ENCODE assay signal across 28 cellular contexts in the genomic region with DNA sequence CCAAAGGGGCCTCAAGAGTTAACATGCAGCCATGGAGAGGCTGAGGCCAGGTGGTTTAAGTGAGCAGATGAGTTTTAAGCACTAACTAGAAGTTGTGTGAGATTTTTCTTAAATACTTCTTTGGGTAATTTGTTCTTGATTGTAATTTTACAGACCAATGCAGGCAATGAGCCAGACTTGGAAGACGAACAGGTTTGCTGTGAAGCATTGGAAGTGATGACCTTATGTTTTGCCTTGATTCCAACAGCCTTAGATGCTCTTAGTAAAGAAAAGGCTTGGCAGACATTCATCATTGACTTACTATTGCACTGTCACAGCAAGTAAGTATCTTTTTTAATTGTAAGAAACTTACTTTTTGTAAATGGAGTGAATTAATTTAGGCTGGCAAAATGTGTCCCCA.
"Had no signal": no experiment of that assay in that cellular context is flagged by ENCODE, and none has a peak within 500 bp of the region (broad histone marks: within the 10 kb centered on the region; RNA-seq: fewer than 3 reads in every experiment).

No MANE protein-coding gene starts in this region.

- DNase-seq: activated B cell treated with CpG ODN at 0.5 μM for 24 hours; activated CD4-positive, alpha-beta memory T cell treated with anti-CD3 and anti-CD28 coated beads for 36 hours; activated CD4-positive, alpha-beta T cell treated with anti-CD3 and anti-CD28 coated beads for 4 hours; activated CD4-positive, alpha-beta T cell treated with anti-CD3 and anti-CD28 coated beads, Interleukin-2, amount 10 ng/mL, durations not matched to agents 24 days and 14 days; activated CD4-positive, alpha-beta T cell treated with anti-CD3 and anti-CD28 coated beads, Interleukin-2, amount 50 U/mL, for 1 hour; activated CD4-positive, alpha-beta T cell treated with anti-CD3 and anti-CD28 coated beads, Interleukin-2, amount 50 U/mL, for 4 hours; activated CD4-positive, CD25-positive, alpha-beta regulatory T cell treated with anti-CD3 and anti-CD28 coated beads, Interleukin-2, amount 50 U/mL, for 72 hours; activated CD8-positive, alpha-beta memory T cell treated with anti-CD3 and anti-CD28 coated beads, Interleukin-2, amount 50 U/mL, for 4 hours; activated CD8-positive, alpha-beta T cell treated with anti-CD3 and anti-CD28 coated beads for 36 hours; activated effector memory CD4-positive, alpha-beta T cell treated with anti-CD3 and anti-CD28 coated beads, Interleukin-2, amount 50 U/mL, for 16 hours; activated gamma-delta T cell treated with Interleukin-2 at 50 U/mL for 16 hours; activated naive CD4-positive, alpha-beta T cell; activated naive CD4-positive, alpha-beta T cell treated with anti-CD3 and anti-CD28 coated beads for 36 hours; activated naive CD4-positive, alpha-beta T cell treated with anti-CD3 and anti-CD28 coated beads, Interleukin-2, amount 50 U/mL, for 16 hours; activated naive CD8-positive, alpha-beta T cell treated with anti-CD3 and anti-CD28 coated beads for 36 hours; activated T-cell treated with anti-CD3 and anti-CD28 coated beads for 4 hours; activated T-cell treated with anti-CD3 and anti-CD28 coated beads, Interleukin-2, amount 50 U/mL, for 1 hour; activated T-cell treated with anti-CD3 and anti-CD28 coated beads, Interleukin-2, amount 50 U/mL, for 4 hours; activated T-cell treated with anti-CD3 and anti-CD28 coated beads, Interleukin-2, amount 50 U/mL, for 72 hours; amygdala; anterior cingulate cortex; caudate nucleus; T-cell; T-helper 2 cell; T-helper 9 cell had no signal

- H3K27ac ChIP-seq: ascending aorta, cardiac muscle cell, VCaP had no signal

- H3K4me3 ChIP-seq: ascending aorta, cardiac muscle cell had no signal

- H3K9me3 ChIP-seq: ascending aorta had no signal

- H3K4me1 ChIP-seq: ascending aorta had no signal

- H3K27me3 ChIP-seq: ascending aorta, cardiac muscle cell had no signal
